ENCODE assay signal across 2 cellular contexts in the genomic region with DNA sequence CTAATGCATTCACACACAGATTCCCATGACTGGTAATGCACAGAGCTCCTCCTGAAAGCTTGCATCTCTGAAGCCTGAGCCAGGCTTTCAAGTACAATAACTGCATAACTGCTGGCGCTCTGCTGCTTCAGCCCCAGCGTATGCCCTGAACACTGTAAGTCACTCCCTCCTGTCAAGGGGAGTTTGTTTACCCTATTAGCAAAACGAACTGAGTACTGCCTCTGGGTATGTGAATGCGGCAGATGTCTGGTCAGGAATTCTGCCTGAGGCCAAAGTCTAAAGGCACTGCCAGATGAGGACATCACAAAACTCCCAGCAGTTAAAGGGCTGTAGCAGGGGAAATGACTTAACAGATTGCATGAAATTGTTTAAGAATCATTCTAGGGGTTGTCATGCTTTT.
TF ChIP-seq lines count a peak whose summit lies in the region.

No MANE protein-coding gene starts in this region.

TF ChIP-seq in A549, 52 proteins besides CTCF, POLR2A, EP300 and RAD21 (continued from another document):
- TF ChIP-seq HMGXB4 (CRISPR knock-in tag; IDR thresholded peaks at IDR 0.05; ENCODE audit: borderline replicate concordance) (no peak), ZFP36 (IDR thresholded peaks at IDR 0.05; ENCODE audit: borderline replicate concordance, partially characterized antibody) (no peak), GATA3 (IDR thresholded peaks at IDR 0.05; ENCODE audit: borderline replicate concordance) (peak; percentile 46; the same call in 1 of the 2 replicates), SMC3 (IDR thresholded peaks at IDR 0.05) (peak; percentile 38; the same call in 2 of the 3 replicates), FOSL2 (IDR thresholded peaks at IDR 0.05) (peak; percentile 18; the same call in 1 of the 2 replicates), FOSL2 (CRISPR knock-in tag; IDR thresholded peaks at IDR 0.05) (peak; percentile 79), RFX5 (IDR thresholded peaks at IDR 0.05) (no peak), REST (IDR thresholded peaks at IDR 0.05) (no peak), MYC (IDR thresholded peaks at IDR 0.05; ENCODE audit: borderline replicate concordance, low read length) (no peak), HDAC2 (IDR thresholded peaks at IDR 0.05) (no peak), BHLHE40 (IDR thresholded peaks at IDR 0.05; ENCODE audit: low read depth, low read length) (no peak), JUN (IDR thresholded peaks at IDR 0.05) (peak in 1 of 2 experiments; percentile 38; a peak in 1 of 5 replicates), CHD4 (IDR thresholded peaks at IDR 0.05; ENCODE audit: borderline replicate concordance) (no peak), HOXA7 (CRISPR knock-in tag; IDR thresholded peaks at IDR 0.05) (no peak), ESRRA (IDR thresholded peaks at IDR 0.05; ENCODE audit: borderline replicate concordance, low read length) (no peak), SREBF2 (IDR thresholded peaks at IDR 0.05) (no peak), PHF8 (IDR thresholded peaks at IDR 0.05; ENCODE audit: borderline replicate concordance, low read depth) (no peak)
- TF ChIP-seq, protein P1, sequence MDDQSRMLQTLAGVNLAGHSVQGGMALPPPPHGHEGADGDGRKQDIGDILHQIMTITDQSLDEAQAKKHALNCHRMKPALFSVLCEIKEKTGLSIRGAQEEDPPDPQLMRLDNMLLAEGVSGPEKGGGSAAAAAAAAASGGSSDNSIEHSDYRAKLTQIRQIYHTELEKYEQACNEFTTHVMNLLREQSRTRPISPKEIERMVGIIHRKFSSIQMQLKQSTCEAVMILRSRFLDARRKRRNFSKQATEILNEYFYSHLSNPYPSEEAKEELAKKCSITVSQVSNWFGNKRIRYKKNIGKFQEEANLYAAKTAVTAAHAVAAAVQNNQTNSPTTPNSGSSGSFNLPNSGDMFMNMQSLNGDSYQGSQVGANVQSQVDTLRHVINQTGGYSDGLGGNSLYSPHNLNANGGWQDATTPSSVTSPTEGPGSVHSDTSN (IDR thresholded peaks at IDR 0.05), result no peak

TF ChIP-seq in IMR-90, 13 proteins besides CTCF, POLR2A, EP300 and RAD21 (continued from another document):
- TF ChIP-seq RCOR1 (IDR thresholded peaks at IDR 0.05; ENCODE audit: insufficient replicate concordance, low read length) (no peak), USF2 (IDR thresholded peaks at IDR 0.05; ENCODE audit: low read depth, low read length) (no peak), SMC3 (IDR thresholded peaks at IDR 0.05; ENCODE audit: low read depth, low read length) (no peak), MXI1 (IDR thresholded peaks at IDR 0.05; ENCODE audit: borderline replicate concordance, low read depth, low read length) (no peak), FOS (IDR thresholded peaks at IDR 0.05; ENCODE audit: low read depth, low read length) (no peak), RFX5 (IDR thresholded peaks at IDR 0.05; ENCODE audit: low read depth, low read length) (no peak), BHLHE40 (IDR thresholded peaks at IDR 0.05; ENCODE audit: low read depth, low read length) (no peak), NFE2L2 (IDR thresholded peaks at IDR 0.05; ENCODE audit: low read depth, low read length) (no peak), CHD1 (IDR thresholded peaks at IDR 0.05; ENCODE audit: low read depth, low read length) (no peak), CEBPB (IDR thresholded peaks at IDR 0.05; ENCODE audit: low read depth, low read length) (no peak), MAZ (IDR thresholded peaks at IDR 0.05; ENCODE audit: borderline replicate concordance, low read depth, low read length) (no peak)
